Comparison of ENCODE assay signal across 9 cellular contexts in genomic region chr13:100608906-100609305, GRCh38. TPM values are rescaled to one million over a fixed set of nuclear protein-coding genes. Genes with fewer than 3 reads are reported as not detected.
DNase-seq lines count a peak whose midpoint lies in the region; ATAC-seq and TF ChIP-seq lines count a peak whose summit lies in the region.
"Had no signal": no experiment of that assay in that cellular context is flagged by ENCODE, and none has a peak within 500 bp of the region (broad histone marks: within the 10 kb centered on the region; RNA-seq: fewer than 3 reads in every experiment).

No MANE protein-coding gene starts in this region.

- no peak for TF ChIP-seq POLR2A in tibial nerve (IDR thresholded peaks at IDR 0.05)

- no peaks in the 10 kb centered on the region for H3K27me3 Mint-ChIP-seq in CD4-positive, alpha-beta T cell
- H3K27me3 Mint-ChIP-seq in WTC11 (ENCODE audit: low read depth) = no peaks in the 10 kb centered on the region

- DNase-seq in Kasumi-1 (lab: John Stamatoyannopoulos, UW) (peak; percentile 76 to 83), fibroblast of peridontal ligament (ENCODE audit: extremely low read depth) (peak; percentile 21), tibial nerve (ENCODE audit: low spot score in 2 of 2) (no peak), NCI-H1436 (lab: John Stamatoyannopoulos, UW) (no peak), WTC11 (ENCODE audit: low spot score) (no peak)
- no peak for DNase-seq in CD4-positive, alpha-beta T cell

- WGBS in tibial nerve, 2 donors = 64 to 65% methylated on average over 6 of the region's 6 CpGs

- no peak for TF ChIP-seq EP300 in tibial nerve (IDR thresholded peaks at IDR 0.05)

- H3K4me3 Mint-ChIP-seq in CD4-positive, alpha-beta T cell = no peak overlapping the region
- H3K4me3 Mint-ChIP-seq in WTC11 = no peak overlapping the region

- no peaks in the 10 kb centered on the region for H3K27me3 ChIP-seq in tibial nerve
- H3K27me3 ChIP-seq in CD4-positive, alpha-beta T cell (ENCODE audit: control insufficient read depth, insufficient read depth, low read length) = no peaks in the 10 kb centered on the region

- peaks cover 0 to 7% (median 1%) of the 10 kb centered on the region in 4 donors for H3K4me1 ChIP-seq in tibial nerve

- H3K36me3 ChIP-seq in tibial nerve = peaks cover 0 to 47% (median 4%) of the 10 kb centered on the region in 3 donors

- ATAC-seq in GM18519 (IDR thresholded peaks at IDR 0.05; ENCODE audit: low FRiP score, unreplicated experiment) = peak; percentile 54
- ATAC-seq in GM21737 (IDR thresholded peaks at IDR 0.05; ENCODE audit: unreplicated experiment) = peak; percentile 88
- ATAC-seq in CD4-positive, alpha-beta T cell (ENCODE audit: poor library complexity) = no peak
- no peak for ATAC-seq in WTC11

- H3K27ac Mint-ChIP-seq in CD4-positive, alpha-beta T cell = no peak overlapping the region
- H3K27ac Mint-ChIP-seq in WTC11 = no peak overlapping the region

- H3K4me1 Mint-ChIP-seq in CD4-positive, alpha-beta T cell (ENCODE audit: low read depth) = peaks cover 8% of the 10 kb centered on the region
- no peaks in the 10 kb centered on the region for H3K4me1 Mint-ChIP-seq in WTC11

- intact Hi-C loops in CD4-positive, alpha-beta T cell (cut with DNase I, micrococcal nuclease) = no loop called here

- CTCF ChIA-PET in CD4-positive, alpha-beta T cell (lab: Charles Lee) = no interaction called here
- CTCF ChIA-PET in WTC11 (lab: Charles Lee) = interaction anchor here (1.0 to 1.6 kb wide), 2 partner anchors 14 to 16 kb away, joined by 3 read pairs; no protein-coding TSS in a partner anchor

- no peak overlapping the region for H3K4me3 ChIP-seq in tibial nerve

- H3K9me3 ChIP-seq in tibial nerve = no peaks in the 10 kb centered on the region
- no peaks in the 10 kb centered on the region for H3K9me3 ChIP-seq in CD4-positive, alpha-beta T cell (ENCODE audit: control insufficient read depth, low read length)

- POLR2A ChIA-PET in CD4-positive, alpha-beta T cell (lab: Charles Lee) = no interaction called here
- POLR2A ChIA-PET in WTC11 (lab: Charles Lee) = no interaction called here

- no peaks in the 10 kb centered on the region for H3K9me3 Mint-ChIP-seq in CD4-positive, alpha-beta T cell
- H3K9me3 Mint-ChIP-seq in WTC11 = no peaks in the 10 kb centered on the region

- no peak overlapping the region for H3K27ac ChIP-seq in tibial nerve
- no peak overlapping the region for H3K27ac ChIP-seq in CD4-positive, alpha-beta T cell (ENCODE audit: low read depth, low read length)
- H3K27ac ChIP-seq: KMS-11 had no signal

- TF ChIP-seq CTCF in tibial nerve (IDR thresholded peaks at IDR 0.05) = no peak
- TF ChIP-seq CTCF in CD4-positive, alpha-beta T cell (IDR thresholded peaks at IDR 0.05) = no peak
- TF ChIP-seq CTCF in WTC11 (IDR thresholded peaks at IDR 0.05) = no peak

- peaks cover 41% of the 10 kb centered on the region for H3K36me3 Mint-ChIP-seq in CD4-positive, alpha-beta T cell (ENCODE audit: low read depth)
- H3K36me3 Mint-ChIP-seq in WTC11 = peaks cover 10% of the 10 kb centered on the region

TF ChIP-seq in WTC11, 78 proteins besides CTCF, POLR2A, EP300 and RAD21:
- TF ChIP-seq ZNF416 (CRISPR knock-in tag; IDR thresholded peaks at IDR 0.05) (no peak), MYBL2 (CRISPR knock-in tag; IDR thresholded peaks at IDR 0.05) (no peak), OVOL2 (CRISPR knock-in tag; IDR thresholded peaks at IDR 0.05; ENCODE audit: borderline replicate concordance) (no peak), MXD4 (CRISPR knock-in tag; IDR thresholded peaks at IDR 0.05; ENCODE audit: borderline replicate concordance) (no peak), SMAD4 (CRISPR knock-in tag; IDR thresholded peaks at IDR 0.05) (no peak), NFE2L1 (CRISPR knock-in tag; IDR thresholded peaks at IDR 0.05) (no peak), ZNF671 (CRISPR knock-in tag; IDR thresholded peaks at IDR 0.05) (no peak), PRRX2 (CRISPR knock-in tag; IDR thresholded peaks at IDR 0.05) (no peak), IRF1 (CRISPR knock-in tag; IDR thresholded peaks at IDR 0.05) (no peak), ZNF121 (CRISPR knock-in tag; IDR thresholded peaks at IDR 0.05) (no peak), ATF6 (CRISPR knock-in tag; IDR thresholded peaks at IDR 0.05) (no peak)
- TF ChIP-seq, protein P1, sequence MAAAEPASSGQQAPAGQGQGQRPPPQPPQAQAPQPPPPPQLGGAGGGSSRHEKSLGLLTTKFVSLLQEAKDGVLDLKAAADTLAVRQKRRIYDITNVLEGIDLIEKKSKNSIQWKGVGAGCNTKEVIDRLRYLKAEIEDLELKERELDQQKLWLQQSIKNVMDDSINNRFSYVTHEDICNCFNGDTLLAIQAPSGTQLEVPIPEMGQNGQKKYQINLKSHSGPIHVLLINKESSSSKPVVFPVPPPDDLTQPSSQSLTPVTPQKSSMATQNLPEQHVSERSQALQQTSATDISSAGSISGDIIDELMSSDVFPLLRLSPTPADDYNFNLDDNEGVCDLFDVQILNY (CRISPR knock-in tag; IDR thresholded peaks at IDR 0.05) = no peak
- TF ChIP-seq, protein P2, sequence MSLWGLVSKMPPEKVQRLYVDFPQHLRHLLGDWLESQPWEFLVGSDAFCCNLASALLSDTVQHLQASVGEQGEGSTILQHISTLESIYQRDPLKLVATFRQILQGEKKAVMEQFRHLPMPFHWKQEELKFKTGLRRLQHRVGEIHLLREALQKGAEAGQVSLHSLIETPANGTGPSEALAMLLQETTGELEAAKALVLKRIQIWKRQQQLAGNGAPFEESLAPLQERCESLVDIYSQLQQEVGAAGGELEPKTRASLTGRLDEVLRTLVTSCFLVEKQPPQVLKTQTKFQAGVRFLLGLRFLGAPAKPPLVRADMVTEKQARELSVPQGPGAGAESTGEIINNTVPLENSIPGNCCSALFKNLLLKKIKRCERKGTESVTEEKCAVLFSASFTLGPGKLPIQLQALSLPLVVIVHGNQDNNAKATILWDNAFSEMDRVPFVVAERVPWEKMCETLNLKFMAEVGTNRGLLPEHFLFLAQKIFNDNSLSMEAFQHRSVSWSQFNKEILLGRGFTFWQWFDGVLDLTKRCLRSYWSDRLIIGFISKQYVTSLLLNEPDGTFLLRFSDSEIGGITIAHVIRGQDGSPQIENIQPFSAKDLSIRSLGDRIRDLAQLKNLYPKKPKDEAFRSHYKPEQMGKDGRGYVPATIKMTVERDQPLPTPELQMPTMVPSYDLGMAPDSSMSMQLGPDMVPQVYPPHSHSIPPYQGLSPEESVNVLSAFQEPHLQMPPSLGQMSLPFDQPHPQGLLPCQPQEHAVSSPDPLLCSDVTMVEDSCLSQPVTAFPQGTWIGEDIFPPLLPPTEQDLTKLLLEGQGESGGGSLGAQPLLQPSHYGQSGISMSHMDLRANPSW (CRISPR knock-in tag; conservative IDR thresholded peaks at IDR 0.05; ENCODE audit: low read depth) = no peak
- TF ChIP-seq, protein P3, sequence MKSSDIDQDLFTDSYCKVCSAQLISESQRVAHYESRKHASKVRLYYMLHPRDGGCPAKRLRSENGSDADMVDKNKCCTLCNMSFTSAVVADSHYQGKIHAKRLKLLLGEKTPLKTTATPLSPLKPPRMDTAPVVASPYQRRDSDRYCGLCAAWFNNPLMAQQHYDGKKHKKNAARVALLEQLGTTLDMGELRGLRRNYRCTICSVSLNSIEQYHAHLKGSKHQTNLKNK (CRISPR knock-in tag; IDR thresholded peaks at IDR 0.05) = no peak

RNA-seq across cellular contexts. Expression of gene GGACT, which starts 20.3 kb away (rescaled TPM):
- 1 to 10 TPM; 2.4 to 5.2 (median 3.9) TPM for total RNA-seq in tibial nerve
- total RNA-seq in CD4-positive, alpha-beta T cell = 1 to 10 TPM; 2.4 to 2.9 TPM
- total RNA-seq in WTC11 (2021) = 2.4 to 3.8 TPM (median 2.5 TPM) in 3 replicates

Comparison
In these comparisons a context has a peak if more than half of its experiments do, and no peak if none do; other contexts are left out.
1. ATAC-seq: peak in GM18519 (single experiment) and GM21737 (single experiment); none in CD4-positive, alpha-beta T cell (single experiment) and WTC11 (single experiment).
2. DNase-seq: peak in Kasumi-1 (2 of 2) and fibroblast of peridontal ligament (single experiment); none in tibial nerve (0 of 2), CD4-positive, alpha-beta T cell (0 of 10), NCI-H1436 (single experiment) and WTC11 (single experiment).